ENCODE assay signal across 8 cellular contexts in genomic region chr2:204545861-204546773, GRCh38. TPM values are rescaled to one million over a fixed set of nuclear protein-coding genes. Genes with fewer than 3 reads are reported as not detected.
DNase-seq lines count a peak whose midpoint lies in the region; ATAC-seq and TF ChIP-seq lines count a peak whose summit lies in the region.

No MANE protein-coding gene starts in this region.

- DNase-seq in NCI-H2107 treated with DMSO at 0.1 percent for 48 hours (lab: John Stamatoyannopoulos, UW; ENCODE audit: unreplicated experiment) (peak; percentile 35), left lung (peak; percentile 43 to 84), substantia nigra (lab: John Stamatoyannopoulos, UW) (peak in 1 of 49 donors; percentile 2), NCI-H187 treated with DMSO at 0.1 percent for 48 hours (lab: John Stamatoyannopoulos, UW) (no peak)

- peak overlapping the region; percentile 88 to 93 (median 89) for H3K4me3 Mint-ChIP-seq in brain

- no peak overlapping the region for H3K27ac ChIP-seq in ACC112 (ENCODE audit: low read depth, low read length)
- H3K27ac ChIP-seq in left lung, result peak overlapping the region; percentile 82
- peak overlapping the region; percentile 31 for H3K27ac ChIP-seq in substantia nigra (ENCODE audit: low read depth, low read length, poor library complexity, severe bottlenecking)

- H3K27me3 ChIP-seq in ACC112 (ENCODE audit: insufficient read depth, low read length) (no peaks in the 10 kb centered on the region), left lung (peaks cover 0 to 25% of the 10 kb centered on the region in 2 donors)

- H3K9me3 Mint-ChIP-seq in brain, result peaks cover 0 to 2% (median 0%) of the 10 kb centered on the region in 5 experiments

- H3K27me3 Mint-ChIP-seq in brain, result peaks cover 16% of the 10 kb centered on the region

- peaks cover 59% of the 10 kb centered on the region for H3K4me1 Mint-ChIP-seq in brain

- ATAC-seq in GM19452 (IDR thresholded peaks at IDR 0.05; ENCODE audit: unreplicated experiment) (peak; percentile 16), left lung (peak; percentile 63), HG03457 (IDR thresholded peaks at IDR 0.05; ENCODE audit: unreplicated experiment) (no peak)

- H3K4me1 ChIP-seq in ACC112 (ENCODE audit: control insufficient read depth, insufficient read depth, low read length, unreplicated experiment), result peaks cover 34% of the 10 kb centered on the region
- H3K4me1 ChIP-seq in left lung, result peaks cover 9 to 20% of the 10 kb centered on the region in 2 donors

- H3K9me3 ChIP-seq in left lung, result no peaks in the 10 kb centered on the region

- H3K27ac Mint-ChIP-seq in brain, result peak overlapping the region; percentile 79 to 89 (median 87)

- no peaks in the 10 kb centered on the region for H3K36me3 Mint-ChIP-seq in brain

- H3K79me2 ChIP-seq in ACC112 (ENCODE audit: control insufficient read depth, insufficient read depth, low read length, unreplicated experiment), result peaks cover 10% of the 10 kb centered on the region

- H3K36me3 ChIP-seq in ACC112 (ENCODE audit: insufficient read depth, low read length), result no peaks in the 10 kb centered on the region
- no peaks in the 10 kb centered on the region for H3K36me3 ChIP-seq in left lung

- TF ChIP-seq CTCF in brain (conservative IDR thresholded peaks at IDR 0.05) (no peak), left lung (IDR thresholded peaks at IDR 0.05) (no peak)

- intact Hi-C loops in left lung (cut with DNase I), result no loop called here

- H3K4me3 ChIP-seq in ACC112 (ENCODE audit: low read depth, low read length) (peak overlapping the region; percentile 90), left lung (peak overlapping the region; percentile 69 to 80)

- peak overlapping the region; percentile 61 for H2AFZ ChIP-seq in ACC112 (ENCODE audit: low read length, unreplicated experiment)

RNA-seq across cellular contexts. Expression of gene PARD3B, which starts 0.8 kb away (rescaled TPM):
- polyA plus RNA-seq in brain (ENCODE audit: insufficient read depth, low read depth, low replicate concordance), result 4.0 TPM
- 10 to 100 TPM; 24.6 TPM for total RNA-seq in left lung
